12 cellular contexts compared by ENCODE assay signal in genomic region chr2:85057236-85057635, GRCh38.
A peak's percentile ranks its signal among the peaks of the same experiment; 100 is the strongest.
DNase-seq lines count a peak whose midpoint lies in the region; ATAC-seq and TF ChIP-seq lines count a peak whose summit lies in the region.
"Had no signal": no experiment of that assay in that cellular context is flagged by ENCODE, and none has a peak within 500 bp of the region (broad histone marks: within the 10 kb centered on the region; RNA-seq: fewer than 3 reads in every experiment).

No MANE protein-coding gene starts in this region.

- H3K9me3 ChIP-seq in DND-41 (ENCODE audit: insufficient read depth, low read length, severe bottlenecking) (no peaks in the 10 kb centered on the region), BE2C (no peaks in the 10 kb centered on the region)
- H3K9me3 ChIP-seq: pancreas, spleen, thoracic aorta had no signal

- H3K4me1 ChIP-seq in DND-41 (ENCODE audit: insufficient read depth, low read length) = peaks cover 22% of the 10 kb centered on the region
- no peaks in the 10 kb centered on the region for H3K4me1 ChIP-seq in BE2C
- H3K4me1 ChIP-seq: pancreas had no signal

- peak; percentile 90 for ATAC-seq in DND-41 (ENCODE audit: insufficient read depth, low read depth)

- no peaks in the 10 kb centered on the region for H3K79me2 ChIP-seq in DND-41 (ENCODE audit: insufficient read depth, low read length)

- no peak overlapping the region; the same call in 1 of the 2 replicates for H3K9ac ChIP-seq in DND-41 (ENCODE audit: low read depth, low read length)

- H3K4me3 ChIP-seq in DND-41 (ENCODE audit: low read depth in 1 of 2, low read length in 2 of 2) (no peak overlapping the region), fibroblast of mammary gland (ENCODE audit: control insufficient read depth, low read depth, low read length) (no peak overlapping the region), BE2C (ENCODE audit: low read depth, low read length) (no peak overlapping the region)
- H3K4me3 ChIP-seq: pancreas, spleen, thoracic aorta had no signal

- H4K20me1 ChIP-seq in DND-41 (ENCODE audit: insufficient read depth, low read length) = no peaks in the 10 kb centered on the region

- H3K36me3 ChIP-seq in DND-41 (ENCODE audit: insufficient read depth, low read length) = peaks cover 21% of the 10 kb centered on the region
- H3K36me3 ChIP-seq in BE2C = no peaks in the 10 kb centered on the region

- peak overlapping the region; percentile 8; the same call in 1 of the 2 replicates for H3K27ac ChIP-seq in DND-41 (ENCODE audit: low read length)
- H3K27ac ChIP-seq: pancreas, thoracic aorta had no signal

- TF ChIP-seq CTCF in DND-41 (IDR thresholded peaks at IDR 0.05; ENCODE audit: borderline replicate concordance, extremely low read depth, low read length, poor library complexity, severe bottlenecking) (no peak), fibroblast of mammary gland (conservative IDR thresholded peaks at IDR 0.05; ENCODE audit: control insufficient read depth, insufficient read depth, low read depth, low read length) (no peak), BE2C (IDR thresholded peaks at IDR 0.05; ENCODE audit: low read depth, low read length) (no peak)

- DNase-seq in DMS53 (lab: John Stamatoyannopoulos, UW) = peak; percentile 55
- DNase-seq in DMS53 treated with DMSO at 0.1 percent for 48 hours (lab: John Stamatoyannopoulos, UW; ENCODE audit: unreplicated experiment) = no peak
- peak; percentile 71 for DNase-seq in DND-41
- DNase-seq in NCI-H510A (lab: John Stamatoyannopoulos, UW) = peak; percentile 67
- DNase-seq in fibroblast of mammary gland (ENCODE audit: low read depth) = peak; percentile 49
- no peak for DNase-seq in BE2C
- no peak for DNase-seq in NCI-H2107 (lab: John Stamatoyannopoulos, UW)
- DNase-seq in stimulated activated CD4-positive, alpha-beta T cell treated with anti-CD3 and anti-CD28 coated beads, Interleukin-1b, Interleukin-23, amount 100 ng/mL, for 48 hours = no peak
- DNase-seq: COR-L47, pancreas, spleen had no signal

- H2AFZ ChIP-seq in DND-41 (ENCODE audit: low read depth, low read length) = no peak overlapping the region

- H3K4me2 ChIP-seq in DND-41 (ENCODE audit: insufficient read depth, low read length) = no peak overlapping the region

- H3K27me3 ChIP-seq in DND-41 (ENCODE audit: insufficient read depth, low read length, poor library complexity) (no peaks in the 10 kb centered on the region), BE2C (no peaks in the 10 kb centered on the region)
- H3K27me3 ChIP-seq: pancreas, spleen had no signal

Comparison
In these comparisons a context has a peak if more than half of its experiments do, and no peak if none do; other contexts are left out.
1. DNase-seq: peak in DMS53 (single experiment), DND-41 (single experiment), NCI-H510A (single experiment) and fibroblast of mammary gland (single experiment); none in DMS53 treated with DMSO at 0.1 percent for 48 hours (single experiment), BE2C (single experiment), NCI-H2107 (single experiment) and stimulated activated CD4-positive, alpha-beta T cell treated with anti-CD3 and anti-CD28 coated beads, Interleukin-1b, Interleukin-23, amount 100 ng/mL, for 48 hours (single experiment).